Comparison of ENCODE assay signal across 8 cellular contexts in the genomic region with DNA sequence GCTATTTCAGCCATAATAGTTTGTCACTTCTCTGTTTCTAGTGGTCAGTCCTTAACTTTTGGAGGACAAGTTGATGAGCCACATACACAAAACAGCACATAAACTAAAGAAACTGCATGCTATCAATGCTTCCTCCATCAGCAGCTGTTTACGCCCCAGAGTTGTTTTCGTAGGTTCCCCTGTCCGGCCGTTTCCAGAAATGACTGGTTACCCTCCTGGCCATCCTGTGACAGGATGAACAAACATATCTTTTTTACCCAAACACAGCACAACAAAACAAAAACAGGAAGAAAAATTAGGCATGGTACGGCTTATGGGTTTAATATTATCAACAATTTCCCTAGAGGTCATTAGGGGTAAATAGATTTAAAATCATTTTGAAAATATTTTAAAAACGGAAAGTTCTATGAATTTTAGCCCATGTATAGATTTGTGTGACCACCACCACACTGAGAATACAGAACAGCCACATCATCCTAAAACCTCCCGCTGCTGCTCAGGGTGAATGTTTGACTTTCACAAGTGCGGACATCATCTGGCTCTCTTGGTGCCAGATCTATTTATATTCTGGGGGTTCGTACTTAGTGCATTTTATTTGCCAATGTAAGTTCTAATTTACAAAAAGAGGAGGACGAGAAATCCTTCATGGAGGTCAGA.
DNase-seq lines count a peak whose midpoint lies in the region; ATAC-seq and TF ChIP-seq lines count a peak whose summit lies in the region.

No MANE protein-coding gene starts in this region.

- peaks cover 13% of the 10 kb centered on the region for H3K36me3 Mint-ChIP-seq in progenitor cell of endocrine pancreas (ENCODE audit: insufficient read depth)
- H3K36me3 Mint-ChIP-seq in activated CD8-positive, alpha-beta T cell treated with anti-CD3 and anti-CD28 coated beads, Interleukin-2, amount 10 ng/mL, durations not matched to agents 7 days and 5 days (ENCODE audit: low read depth) = peaks cover 2% of the 10 kb centered on the region

- no peaks in the 10 kb centered on the region for H3K27me3 Mint-ChIP-seq in progenitor cell of endocrine pancreas
- no peaks in the 10 kb centered on the region for H3K27me3 Mint-ChIP-seq in activated CD8-positive, alpha-beta T cell treated with anti-CD3 and anti-CD28 coated beads, Interleukin-2, amount 10 ng/mL, durations not matched to agents 7 days and 5 days (ENCODE audit: low read depth)

- POLR2A ChIA-PET in activated CD8-positive, alpha-beta T cell treated with anti-CD3 and anti-CD28 coated beads, Interleukin-2, amount 10 ng/mL, durations not matched to agents 7 days and 5 days (lab: Charles Lee) = no interaction called here

- ATAC-seq in GM19023 (IDR thresholded peaks at IDR 0.05; ENCODE audit: unreplicated experiment) (peak; percentile 78), HG02763 (IDR thresholded peaks at IDR 0.05; ENCODE audit: unreplicated experiment) (peak; percentile 76)
- ATAC-seq in activated CD8-positive, alpha-beta T cell treated with anti-CD3 and anti-CD28 coated beads, Interleukin-2, amount 10 ng/mL, durations not matched to agents 7 days and 5 days = no peak

- H3K27ac Mint-ChIP-seq in progenitor cell of endocrine pancreas = peak overlapping the region; percentile 49
- H3K27ac Mint-ChIP-seq in activated CD8-positive, alpha-beta T cell treated with anti-CD3 and anti-CD28 coated beads, Interleukin-2, amount 10 ng/mL, durations not matched to agents 7 days and 5 days = no peak overlapping the region

- H3K9me3 Mint-ChIP-seq in progenitor cell of endocrine pancreas (ENCODE audit: low read depth) = no peaks in the 10 kb centered on the region
- H3K9me3 Mint-ChIP-seq in activated CD8-positive, alpha-beta T cell treated with anti-CD3 and anti-CD28 coated beads, Interleukin-2, amount 10 ng/mL, durations not matched to agents 7 days and 5 days (ENCODE audit: insufficient read depth) = no peaks in the 10 kb centered on the region

- DNase-seq in progenitor cell of endocrine pancreas (ENCODE audit: low spot score, unreplicated experiment) (no peak), cerebellum (ENCODE audit: low spot score) (no peak), OCI-M2 (lab: John Stamatoyannopoulos, UW; ENCODE audit: unreplicated experiment) (no peak)
- DNase-seq in activated CD8-positive, alpha-beta T cell treated with anti-CD3 and anti-CD28 coated beads, Interleukin-2, amount 10 ng/mL, durations not matched to agents 7 days and 5 days = no peak
- DNase-seq in stimulated activated CD4-positive, alpha-beta T cell treated with anti-CD3 and anti-CD28 coated beads, Interleukin-15, amount 100 ng/mL, for 24 hours = no peak

- peak overlapping the region; percentile 57 for H3K27ac ChIP-seq in angular gyrus (ENCODE audit: low read depth, low read length)

- H3K4me1 Mint-ChIP-seq in progenitor cell of endocrine pancreas (ENCODE audit: low read depth) = peaks cover 13% of the 10 kb centered on the region
- H3K4me1 Mint-ChIP-seq in activated CD8-positive, alpha-beta T cell treated with anti-CD3 and anti-CD28 coated beads, Interleukin-2, amount 10 ng/mL, durations not matched to agents 7 days and 5 days (ENCODE audit: low read depth) = peaks cover 8% of the 10 kb centered on the region

- no peak for TF ChIP-seq CTCF in progenitor cell of endocrine pancreas (IDR thresholded peaks at IDR 0.05; ENCODE audit: unreplicated experiment)

- CTCF ChIA-PET in activated CD8-positive, alpha-beta T cell treated with anti-CD3 and anti-CD28 coated beads, Interleukin-2, amount 10 ng/mL, durations not matched to agents 7 days and 5 days (lab: Charles Lee) = no interaction called here

- no peak overlapping the region for H3K4me3 Mint-ChIP-seq in progenitor cell of endocrine pancreas (ENCODE audit: low read depth)
- H3K4me3 Mint-ChIP-seq in activated CD8-positive, alpha-beta T cell treated with anti-CD3 and anti-CD28 coated beads, Interleukin-2, amount 10 ng/mL, durations not matched to agents 7 days and 5 days = no peak overlapping the region
